In genomic region chr16:15592324-15592723, GRCh38 we compare ENCODE assay signal across 10 cellular contexts. TPM values are rescaled to one million over a fixed set of nuclear protein-coding genes. Genes with fewer than 3 reads are reported as not detected.
A peak's percentile ranks its signal among the peaks of the same experiment; 100 is the strongest.
DNase-seq lines count a peak whose midpoint lies in the region; ATAC-seq, FAIRE-seq and TF ChIP-seq lines count a peak whose summit lies in the region.
"Had no signal": no experiment of that assay in that cellular context is flagged by ENCODE, and none has a peak within 500 bp of the region (broad histone marks: within the 10 kb centered on the region; RNA-seq: fewer than 3 reads in every experiment).

No MANE protein-coding gene starts in this region.

- no peaks in the 10 kb centered on the region for H4K20me1 ChIP-seq in BLaER1
- H4K20me1 ChIP-seq in HCT116 (ENCODE audit: insufficient read depth) = no peaks in the 10 kb centered on the region

- no peak overlapping the region for H3K4me3 ChIP-seq in BLaER1
- H3K4me3 ChIP-seq in HCT116 (replicated peaks in 1 of 2; ENCODE audit: low read depth in 1 of 2, low read length in 2 of 2) = no peak overlapping the region
- H3K4me3 ChIP-seq in lower lobe of right lung = no peak overlapping the region
- H3K4me3 ChIP-seq in foreskin fibroblast (ENCODE audit: low read depth in 1 of 2, low read length in 2 of 2) = no peak overlapping the region
- no peak overlapping the region for H3K4me3 ChIP-seq in kidney (ENCODE audit: low read length in 2 of 2)

- H3K9me2 ChIP-seq in HCT116 (ENCODE audit: insufficient read depth) = no peaks in the 10 kb centered on the region

- peaks cover 64% of the 10 kb centered on the region for H3K36me3 ChIP-seq in BLaER1
- peaks cover 9 to 19% of the 10 kb centered on the region in 2 experiments; a peak in 2 of 4 replicates for H3K36me3 ChIP-seq in HCT116 (ENCODE audit: control insufficient read depth in 1 of 2, insufficient read depth in 2 of 2, low read length in 2 of 2)
- peaks cover 40% of the 10 kb centered on the region for H3K36me3 ChIP-seq in lower lobe of right lung
- peaks cover 14 to 23% of the 10 kb centered on the region in 2 donors for H3K36me3 ChIP-seq in kidney (ENCODE audit: control insufficient read depth in 1 of 2, insufficient read depth in 2 of 2, low read length in 2 of 2)

- H3K9me3 Mint-ChIP-seq in activated CD8-positive, alpha-beta T cell treated with anti-CD3 and anti-CD28 coated beads for 36 hours = no peaks in the 10 kb centered on the region

- no peak overlapping the region for H3K4me3 Mint-ChIP-seq in activated CD8-positive, alpha-beta T cell treated with anti-CD3 and anti-CD28 coated beads for 36 hours

- FAIRE-seq in kidney (lab: Jason Lieb, UNC) = no peak

- TF ChIP-seq RAD21 in HCT116 (IDR thresholded peaks at IDR 0.05; ENCODE audit: low read depth) = no peak

- peaks cover 79% of the 10 kb centered on the region for H3K36me3 Mint-ChIP-seq in activated CD8-positive, alpha-beta T cell treated with anti-CD3 and anti-CD28 coated beads for 36 hours (ENCODE audit: low read depth)

- RAD21 ChIA-PET in HCT116 (lab: Charles Lee; ENCODE audit: low non-redundant PET in 1 of 2, low total read pairs in 2 of 2, uncharacterized antibody in 2 of 2, unreplicated experiment in 2 of 2) = no interaction called here

- H3K27me3 ChIP-seq in BLaER1 (no peaks in the 10 kb centered on the region), HCT116 (ENCODE audit: insufficient read depth, low read length) (no peaks in the 10 kb centered on the region), lower lobe of right lung (ENCODE audit: low read depth) (no peaks in the 10 kb centered on the region)

- H3K79me2 ChIP-seq in HCT116 (ENCODE audit: insufficient read depth, low read length) = no peaks in the 10 kb centered on the region

- no peak overlapping the region for H3K9ac ChIP-seq in BLaER1
- H3K9ac ChIP-seq in HCT116 (ENCODE audit: low read length) = peak overlapping the region; percentile 25
- H3K9ac ChIP-seq in kidney (ENCODE audit: low read length in 2 of 2) = no peak overlapping the region

- CTCF ChIA-PET in HCT116 (lab: Charles Lee) = no interaction called here
- CTCF ChIA-PET in activated CD8-positive, alpha-beta T cell treated with anti-CD3 and anti-CD28 coated beads for 36 hours (lab: Charles Lee) = no interaction called here

- no peak for TF ChIP-seq POLR2A in HCT116 (IDR thresholded peaks at IDR 0.05; ENCODE audit: borderline replicate concordance, extremely low read depth, insufficient read depth, insufficient read length)

- ATAC-seq in HCT116 (no peak), lower lobe of right lung (no peak), GM21619 (IDR thresholded peaks at IDR 0.05; ENCODE audit: unreplicated experiment) (no peak), HG03196 (IDR thresholded peaks at IDR 0.05; ENCODE audit: unreplicated experiment) (no peak)
- no peak for ATAC-seq in activated CD8-positive, alpha-beta T cell treated with anti-CD3 and anti-CD28 coated beads for 36 hours

- peaks cover 46% of the 10 kb centered on the region for H3K4me1 Mint-ChIP-seq in activated CD8-positive, alpha-beta T cell treated with anti-CD3 and anti-CD28 coated beads for 36 hours (ENCODE audit: low read depth)

- H3K27ac ChIP-seq in BLaER1 = peak overlapping the region; percentile 52
- peak overlapping the region; percentile 89 for H3K27ac ChIP-seq in HCT116 (ENCODE audit: low read depth, low read length)
- peak overlapping the region; percentile 18 for H3K27ac ChIP-seq in lower lobe of right lung
- H3K27ac ChIP-seq in kidney (ENCODE audit: low read depth in 2 of 2, low read length in 2 of 2) = no peak overlapping the region

- H2AFZ ChIP-seq in HCT116 (ENCODE audit: low read depth, low read length, poor library complexity, severe bottlenecking) = no peak overlapping the region

- BruUV-seq in HCT116 (replicated peaks; lab: Mats Ljungman, UMichigan) = no TSS peak

- TF ChIP-seq CTCF in HCT116 (IDR thresholded peaks at IDR 0.05 in 2 of 3, conservative IDR thresholded peaks at IDR 0.05 in 1 of 3; ENCODE audit: borderline replicate concordance in 1 of 3, insufficient read depth in 1 of 3, low read depth in 2 of 3, low read length in 2 of 3) (no peak), lower lobe of right lung (IDR thresholded peaks at IDR 0.05) (no peak), foreskin fibroblast (IDR thresholded peaks at IDR 0.05; ENCODE audit: low read depth, low read length) (no peak), kidney (IDR thresholded peaks at IDR 0.05; ENCODE audit: borderline replicate concordance, extremely low read depth, insufficient read depth) (no peak)
- no peak for TF ChIP-seq CTCF in activated CD8-positive, alpha-beta T cell treated with anti-CD3 and anti-CD28 coated beads for 36 hours (IDR thresholded peaks at IDR 0.05)

- H3K9me3 ChIP-seq in BLaER1 = peaks cover 22% of the 10 kb centered on the region
- no peaks in the 10 kb centered on the region for H3K9me3 ChIP-seq in HCT116 (ENCODE audit: control insufficient read depth in 1 of 2, insufficient read depth in 1 of 2, low read depth in 1 of 2, low read length in 2 of 2)
- no peaks in the 10 kb centered on the region for H3K9me3 ChIP-seq in lower lobe of right lung
- H3K9me3 ChIP-seq in kidney (ENCODE audit: control insufficient read depth in 1 of 2, low read length in 2 of 2) = no peaks in the 10 kb centered on the region

- intact Hi-C loops in HCT116 (cut with micrococcal nuclease) = loop anchor here (5.0 kb wide), 1 partner anchor 110 kb away; no protein-coding TSS in a partner anchor
- intact Hi-C loops in activated CD8-positive, alpha-beta T cell treated with anti-CD3 and anti-CD28 coated beads for 36 hours (cut with micrococcal nuclease) = loop anchor here (5.0 kb wide), 1 partner anchor 50 kb away; the partner anchor contains the start of gene MARF1
- intact Hi-C loops in lower lobe of right lung (cut with DNase I) = no loop called here
- intact Hi-C loops in kidney (cut with DNase I) = no loop called here

- DNase-seq in HCT116 (ENCODE audit: low read depth, low spot score) = no peak
- peak; percentile 35 for DNase-seq in activated CD8-positive, alpha-beta T cell treated with anti-CD3 and anti-CD28 coated beads for 36 hours
- DNase-seq in lower lobe of right lung = no peak
- no peak for DNase-seq in foreskin fibroblast
- DNase-seq in kidney = no peak
- DNase-seq: Kasumi-1, SW 1271 had no signal

- POLR2A ChIA-PET in HCT116 (lab: Charles Lee) = interaction anchor here (0.8 to 0.9 kb wide), 2 partner anchors 50 to 103 kb away, joined by 4 read pairs; partner anchors contain the start of gene MARF1
- POLR2A ChIA-PET in activated CD8-positive, alpha-beta T cell treated with anti-CD3 and anti-CD28 coated beads for 36 hours (lab: Charles Lee) = interaction anchor here (1.3 kb wide), 1 partner anchor 9 kb away, joined by 4 read pairs; no protein-coding TSS in a partner anchor

- peaks cover 46% of the 10 kb centered on the region for H3K4me1 ChIP-seq in BLaER1
- H3K4me1 ChIP-seq in HCT116 (ENCODE audit: control insufficient read depth in 1 of 2, insufficient read depth in 2 of 2, low read length in 2 of 2) = peaks cover 44 to 70% of the 10 kb centered on the region in 2 experiments
- peaks cover 33% of the 10 kb centered on the region for H3K4me1 ChIP-seq in lower lobe of right lung
- no peaks in the 10 kb centered on the region for H3K4me1 ChIP-seq in kidney (ENCODE audit: control insufficient read depth in 1 of 2, insufficient read depth in 1 of 2, low read depth in 1 of 2, low read length in 2 of 2)

- H3K4me2 ChIP-seq in BLaER1 (peak overlapping the region; percentile 50), HCT116 (ENCODE audit: low read length) (peak overlapping the region; percentile 58)

- H3K27ac Mint-ChIP-seq in activated CD8-positive, alpha-beta T cell treated with anti-CD3 and anti-CD28 coated beads for 36 hours = peak overlapping the region; percentile 75

- no peaks in the 10 kb centered on the region for H3K27me3 Mint-ChIP-seq in activated CD8-positive, alpha-beta T cell treated with anti-CD3 and anti-CD28 coated beads for 36 hours

TF ChIP-seq in HCT116, 20 proteins besides CTCF, POLR2A, EP300 and RAD21:
- peak; percentile 52 for TF ChIP-seq POLR2AphosphoS5 (IDR thresholded peaks at IDR 0.05; ENCODE audit: low read depth, low read length)
- TF ChIP-seq EZH2phosphoT487 (IDR thresholded peaks at IDR 0.05; ENCODE audit: borderline replicate concordance) = no peak
- TF ChIP-seq ZFX (IDR thresholded peaks at IDR 0.05) = no peak

RNA-seq across cellular contexts. Expression of gene MARF1, which starts 50.6 kb away (rescaled TPM):
- total RNA-seq in HCT116 (2021; ENCODE audit: unreplicated experiment) (59.4 TPM), lower lobe of right lung (111 TPM), kidney (80.7 TPM)
- polyA plus RNA-seq in HCT116 (2012) = 22.0 and 22.9 TPM in 2 replicates
- total RNA-seq in activated CD8-positive, alpha-beta T cell treated with anti-CD3 and anti-CD28 coated beads for 36 hours = 10 to 100 TPM; 55.7 to 56.0 TPM
- 17.5 TPM for polyA plus RNA-seq in kidney (ENCODE audit: insufficient read depth, low read depth, low replicate concordance)

RNA-seq across cellular contexts. Expression of gene NDE1, which starts 57.7 kb away (rescaled TPM):
- total RNA-seq in HCT116 (2021; ENCODE audit: unreplicated experiment) (103 TPM), lower lobe of right lung (35.3 TPM), kidney (31.7 TPM)
- polyA plus RNA-seq in HCT116 (2012) = 70.0 and 86.2 TPM in 2 replicates
- total RNA-seq in activated CD8-positive, alpha-beta T cell treated with anti-CD3 and anti-CD28 coated beads for 36 hours = 100 to 1,000 TPM in 1 of 2 experiments, 10 to 100 TPM in 1; 97.6 to 103 TPM
- 4.6 TPM for polyA plus RNA-seq in kidney (ENCODE audit: insufficient read depth, low read depth, low replicate concordance)

Comparison
In these comparisons a context has a peak if more than half of its experiments do, and no peak if none do; other contexts are left out.
1. H3K27ac ChIP-seq: peak in BLaER1 (single experiment), HCT116 (single experiment) and lower lobe of right lung (single experiment); none in kidney (0 of 2).
2. intact Hi-C loops: an anchor here in HCT116 (5.0 kb wide) and activated CD8-positive, alpha-beta T cell treated with anti-CD3 and anti-CD28 coated beads for 36 hours (5.0 kb wide); none called in lower lobe of right lung and kidney.